In genomic region chr16:63361032-63361624, GRCh38 we compare ENCODE assay signal across 9 cellular contexts.
A peak's percentile ranks its signal among the peaks of the same experiment; 100 is the strongest.
DNase-seq lines count a peak whose midpoint lies in the region; FAIRE-seq and TF ChIP-seq lines count a peak whose summit lies in the region.
"Had no signal": no experiment of that assay in that cellular context is flagged by ENCODE, and none has a peak within 500 bp of the region (broad histone marks: within the 10 kb centered on the region; RNA-seq: fewer than 3 reads in every experiment).

No MANE protein-coding gene starts in this region.

- peak; percentile 80 for TF ChIP-seq CTCF in glutamatergic neuron (IDR thresholded peaks at IDR 0.05; ENCODE audit: partially characterized antibody, unreplicated experiment)
- peak in 4 of 7 experiments; percentile 54 to 67 (median 60) for TF ChIP-seq CTCF in stomach (IDR thresholded peaks at IDR 0.05)

- TF ChIP-seq EP300 in stomach (IDR thresholded peaks at IDR 0.05), result no peak

- no peaks in the 10 kb centered on the region for H3K9me3 ChIP-seq in stomach

- H3K27ac Mint-ChIP-seq in glutamatergic neuron (ENCODE audit: unreplicated experiment), result no peak overlapping the region
- H3K27ac Mint-ChIP-seq: activated naive CD8-positive, alpha-beta T cell treated with anti-CD3 and anti-CD28 coated beads, Interleukin-2, amount 10 ng/mL, durations not matched to agents 7 days and 5 days had no signal

- no peaks in the 10 kb centered on the region for H3K27me3 ChIP-seq in stomach

- no peak for FAIRE-seq in H54 (lab: Jason Lieb, UNC)

- intact Hi-C loops in stomach (cut with DNase I; ENCODE audit: low total_unique reads), result no loop called here

- WGBS in stomach, 5 donors, result 0 to 5% (median 0%) methylated on average over 1 of the region's 1 CpG

- no peak overlapping the region for H3K27ac ChIP-seq in stomach

- H3K36me3 ChIP-seq in stomach, result no peaks in the 10 kb centered on the region

- peaks cover 1% of the 10 kb centered on the region for H3K4me1 Mint-ChIP-seq in glutamatergic neuron (ENCODE audit: low read depth, unreplicated experiment)
- H3K4me1 Mint-ChIP-seq: activated naive CD8-positive, alpha-beta T cell treated with anti-CD3 and anti-CD28 coated beads, Interleukin-2, amount 10 ng/mL, durations not matched to agents 7 days and 5 days had no signal

- H3K36me3 Mint-ChIP-seq in glutamatergic neuron (ENCODE audit: unreplicated experiment), result no peaks in the 10 kb centered on the region
- H3K36me3 Mint-ChIP-seq: activated naive CD8-positive, alpha-beta T cell treated with anti-CD3 and anti-CD28 coated beads, Interleukin-2, amount 10 ng/mL, durations not matched to agents 7 days and 5 days had no signal

- peak; percentile 36 for DNase-seq in DMS79 treated with DMSO at 0.1 percent for 48 hours (lab: John Stamatoyannopoulos, UW)
- no peak for DNase-seq in DMS79 (lab: John Stamatoyannopoulos, UW)
- DNase-seq in H54 (ENCODE audit: insufficient read length, low spot score), result peak; percentile 11
- DNase-seq in M059J (ENCODE audit: low read depth), result peak; percentile 61
- peak; percentile 56 for DNase-seq in SW480 (ENCODE audit: low spot score)
- no peak for DNase-seq in glutamatergic neuron
- no peak for DNase-seq in stomach
- no peak for DNase-seq in NCI-H2081 treated with DMSO at 0.1 percent for 48 hours (lab: John Stamatoyannopoulos, UW)
- DNase-seq: activated naive CD8-positive, alpha-beta T cell treated with anti-CD3 and anti-CD28 coated beads, Interleukin-2, amount 10 ng/mL, durations not matched to agents 7 days and 5 days had no signal

- no peaks in the 10 kb centered on the region for H3K4me1 ChIP-seq in stomach

- no peak for TF ChIP-seq POLR2A in H54 (IDR thresholded peaks at IDR 0.05; ENCODE audit: low read depth, low read length)
- no peak for TF ChIP-seq POLR2A in stomach (IDR thresholded peaks at IDR 0.05)

- H3K9me3 Mint-ChIP-seq in glutamatergic neuron (ENCODE audit: unreplicated experiment), result no peaks in the 10 kb centered on the region

- H3K4me3 ChIP-seq in stomach, result no peak overlapping the region

- peaks cover 1% of the 10 kb centered on the region for H3K27me3 Mint-ChIP-seq in glutamatergic neuron (ENCODE audit: unreplicated experiment)
- H3K27me3 Mint-ChIP-seq: activated naive CD8-positive, alpha-beta T cell treated with anti-CD3 and anti-CD28 coated beads, Interleukin-2, amount 10 ng/mL, durations not matched to agents 7 days and 5 days had no signal

- H3K4me3 Mint-ChIP-seq in glutamatergic neuron (ENCODE audit: unreplicated experiment), result no peak overlapping the region
- H3K4me3 Mint-ChIP-seq: activated naive CD8-positive, alpha-beta T cell treated with anti-CD3 and anti-CD28 coated beads, Interleukin-2, amount 10 ng/mL, durations not matched to agents 7 days and 5 days had no signal

Comparison
In these comparisons a context has a peak if more than half of its experiments do, and no peak if none do; other contexts are left out.
1. DNase-seq: peak in DMS79 treated with DMSO at 0.1 percent for 48 hours (single experiment), H54 (single experiment), M059J (single experiment) and SW480 (single experiment); none in DMS79 (single experiment), glutamatergic neuron (single experiment), stomach (single experiment) and NCI-H2081 treated with DMSO at 0.1 percent for 48 hours (single experiment).